ENCODE assay signal across 8 cellular contexts in genomic region chr1:52365746-52366516, GRCh38. TPM values are rescaled to one million over a fixed set of nuclear protein-coding genes. Genes with fewer than 3 reads are reported as not detected.
A peak's percentile ranks its signal among the peaks of the same experiment; 100 is the strongest.
DNase-seq lines count a peak whose midpoint lies in the region; ATAC-seq and TF ChIP-seq lines count a peak whose summit lies in the region.

Gene CC2D1B, minus strand, starts transcription at chr1:52366205. Its CDS starts 1,585 bp downstream, at chr1:52364620.

- H3K4me3 ChIP-seq in right atrium auricular region = peak within 1 kb of the TSS; percentile 84 to 89
- H3K4me3 ChIP-seq in uterus = peak within 1 kb of the TSS; percentile 66 to 70

- no peaks in the 10 kb centered on the region for H3K9me3 ChIP-seq in right atrium auricular region
- no peaks in the 10 kb centered on the region for H3K9me3 ChIP-seq in uterus

- DNase-seq in NCI-H187 treated with DMSO at 0.1 percent for 48 hours (lab: John Stamatoyannopoulos, UW) = peak; percentile 84
- peak; percentile 46 to 97 (median 92) for DNase-seq in anterior cingulate cortex (lab: John Stamatoyannopoulos, UW)
- DNase-seq in right atrium auricular region (ENCODE audit: low spot score) = peak; percentile 98
- DNase-seq in pulmonary artery endothelial cell (ENCODE audit: low read depth, low spot score) = peak; percentile 89
- peak; percentile 97 for DNase-seq in uterus

- peak in 1 of 2 donors; percentile 41 for TF ChIP-seq CTCF in right atrium auricular region (IDR thresholded peaks at IDR 0.05)
- TF ChIP-seq CTCF in uterus (IDR thresholded peaks at IDR 0.05) = peak in 3 of 4 experiments; percentile 19 to 65 (median 44)

- peak; percentile 41 to 94 for TF ChIP-seq POLR2A in uterus (IDR thresholded peaks at IDR 0.05)

- H3K4me1 ChIP-seq in right atrium auricular region (peaks cover 0 to 31% of the 10 kb centered on the region in 2 donors), uterus (no peaks in the 10 kb centered on the region)

- H3K27ac ChIP-seq in right atrium auricular region (peak within 1 kb of the TSS; percentile 93), uterus (peak within 1 kb of the TSS; percentile 79 to 82)

- ATAC-seq in GM18499 (IDR thresholded peaks at IDR 0.05; ENCODE audit: insufficient read depth, unreplicated experiment) (peak; percentile 66), HG02943 (IDR thresholded peaks at IDR 0.05; ENCODE audit: low read depth, unreplicated experiment) (peak; percentile 86)

- peaks cover 18% of the 10 kb centered on the region for H3K36me3 ChIP-seq in right atrium auricular region
- no peaks in the 10 kb centered on the region for H3K36me3 ChIP-seq in uterus

- intact Hi-C loops in T-helper 2 cell treated with Interferon-gamma antibody and Interleukin-4, amounts not matched to agents 100 ng/mL and 5 ng/mL, for 36 hours (cut with micrococcal nuclease) = loop anchor here (1.0 to 10.0 kb wide), 9 partner anchors 38 to 1131 kb away; partner anchors contain the start of genes KTI12, LRP8, NRDC and ORC1
- intact Hi-C loops in uterus (cut with DNase I; ENCODE audit: low total_unique reads) = no loop called here

- no peaks in the 10 kb centered on the region for H3K27me3 ChIP-seq in right atrium auricular region
- H3K27me3 ChIP-seq in uterus = no peaks in the 10 kb centered on the region

RNA-seq across cellular contexts. Expression of gene CC2D1B, which starts in this region (rescaled TPM):
- total RNA-seq in T-helper 2 cell treated with Interferon-gamma antibody and Interleukin-4, amounts not matched to agents 100 ng/mL and 5 ng/mL, for 36 hours = 47.1 and 49.1 TPM in 2 replicates
- 10 to 100 TPM; 11.0 to 20.6 TPM for total RNA-seq in right atrium auricular region
- 22.8 and 53.4 TPM in 2 replicates for total RNA-seq in pulmonary artery endothelial cell
- 10 to 100 TPM in 3 of 4 donors, 1 to 10 TPM in 1; 9.5 to 39.4 (median 19.5) TPM for total RNA-seq in uterus

Comparison
In these comparisons a context has a peak if more than half of its experiments do, and no peak if none do; other contexts are left out.
1. Peak in every context shown above with its lines: DNase-seq, ATAC-seq, H3K4me3 ChIP-seq and H3K27ac ChIP-seq.